ENCODE assay signal across 21 cellular contexts in genomic region chr3:36874351-36874874, GRCh38.
A peak's percentile ranks its signal among the peaks of the same experiment; 100 is the strongest.
DNase-seq lines count a peak whose midpoint lies in the region; ATAC-seq and TF ChIP-seq lines count a peak whose summit lies in the region.
"Had no signal": no experiment of that assay in that cellular context is flagged by ENCODE, and none has a peak within 500 bp of the region (broad histone marks: within the 10 kb centered on the region; RNA-seq: fewer than 3 reads in every experiment).

No MANE protein-coding gene starts in this region.

- H3K4me1 ChIP-seq in osteoblast (ENCODE audit: insufficient read depth, low read length): no peaks in the 10 kb centered on the region
- H3K4me1 ChIP-seq: suprapubic skin, uterus had no signal

- H3K79me2 ChIP-seq in osteoblast (ENCODE audit: insufficient read depth, low read length): no peaks in the 10 kb centered on the region

- no peaks in the 10 kb centered on the region for H4K20me1 ChIP-seq in osteoblast (ENCODE audit: insufficient read depth, low read length)

- no peaks in the 10 kb centered on the region for H3K9me3 ChIP-seq in osteoblast (ENCODE audit: low read depth, low read length)
- H3K9me3 ChIP-seq: SJSA1, suprapubic skin, uterus had no signal

- H3K27ac Mint-ChIP-seq in central memory CD8-positive, alpha-beta T cell (ENCODE audit: low read depth): peak overlapping the region; percentile 93
- peak overlapping the region; percentile 40 for H3K27ac Mint-ChIP-seq in nephron progenitor cell

- H3K4me2 ChIP-seq in osteoblast (ENCODE audit: insufficient read depth, low read length): no peak overlapping the region
- H3K4me2 ChIP-seq: PC-9 had no signal

- H3K27ac ChIP-seq in osteoblast (ENCODE audit: low read depth, low read length): no peak overlapping the region
- H3K27ac ChIP-seq: PC-9, SJSA1, suprapubic skin, uterus, WERI-Rb-1 had no signal

- DNase-seq in NCI-H1105 treated with DMSO at 0.1 percent for 48 hours (lab: John Stamatoyannopoulos, UW) (peak; percentile 4), NCI-H1105 (lab: John Stamatoyannopoulos, UW) (no peak), NCI-H187 (lab: John Stamatoyannopoulos, UW) (peak; percentile 40 to 60), nephron progenitor cell (no peak), osteoblast (ENCODE audit: insufficient read length, low spot score, missing footprints) (no peak), glomerular visceral epithelial cell (ENCODE audit: extremely low spot score) (no peak)
- DNase-seq in central memory CD8-positive, alpha-beta T cell (ENCODE audit: low spot score in 2 of 2): no peak
- no peak for DNase-seq in activated CD4-positive, CD25-positive, alpha-beta regulatory T cell (lab: John Stamatoyannopoulos, UW)
- DNase-seq: activated CD4-positive, alpha-beta T cell treated with anti-CD3 and anti-CD28 coated beads, Interleukin-2, amount 50 U/mL, for 4 hours; anterior cingulate cortex; DMS153; erythroblast; foreskin melanocyte; kidney; NCI-H2081; NCI-H82; PC-9; uterus; WERI-Rb-1 had no signal

- TF ChIP-seq CTCF in nephron progenitor cell (IDR thresholded peaks at IDR 0.05) (no peak), osteoblast (IDR thresholded peaks at IDR 0.05; ENCODE audit: extremely low read depth, low read depth, low read length) (no peak)

- H3K36me3 ChIP-seq in osteoblast (ENCODE audit: insufficient read depth, low read length): no peaks in the 10 kb centered on the region
- H3K36me3 ChIP-seq: SJSA1, uterus, WERI-Rb-1 had no signal

- H3K4me3 Mint-ChIP-seq in central memory CD8-positive, alpha-beta T cell: no peak overlapping the region
- H3K4me3 Mint-ChIP-seq in nephron progenitor cell: no peak overlapping the region

- no peaks in the 10 kb centered on the region for H3K27me3 ChIP-seq in osteoblast (ENCODE audit: insufficient read depth, low read length)
- H3K27me3 ChIP-seq: SJSA1, suprapubic skin, uterus had no signal

- H3K4me3 ChIP-seq in osteoblast (ENCODE audit: insufficient read depth, low read length): no peak overlapping the region
- H3K4me3 ChIP-seq: PC-9, SJSA1, suprapubic skin, uterus had no signal

- no peak overlapping the region for H2AFZ ChIP-seq in osteoblast (ENCODE audit: low read length)
- H2AFZ ChIP-seq: PC-9 had no signal

- no peak for ATAC-seq in central memory CD8-positive, alpha-beta T cell (replicated peaks; ENCODE audit: extremely low read depth, poor library complexity, severe bottlenecking)

- H3K4me1 Mint-ChIP-seq in central memory CD8-positive, alpha-beta T cell: peaks cover 63% of the 10 kb centered on the region
- peaks cover 17% of the 10 kb centered on the region for H3K4me1 Mint-ChIP-seq in nephron progenitor cell

- H3K36me3 Mint-ChIP-seq in central memory CD8-positive, alpha-beta T cell (ENCODE audit: insufficient read depth): peaks cover 34% of the 10 kb centered on the region
- no peaks in the 10 kb centered on the region for H3K36me3 Mint-ChIP-seq in nephron progenitor cell (ENCODE audit: low read depth)

- H3K27me3 Mint-ChIP-seq in central memory CD8-positive, alpha-beta T cell: no peaks in the 10 kb centered on the region
- peaks cover 2% of the 10 kb centered on the region for H3K27me3 Mint-ChIP-seq in nephron progenitor cell (ENCODE audit: low read depth, poor library complexity)

- no peaks in the 10 kb centered on the region for H3K9me3 Mint-ChIP-seq in central memory CD8-positive, alpha-beta T cell
- H3K9me3 Mint-ChIP-seq in nephron progenitor cell: no peaks in the 10 kb centered on the region

Comparison
In these comparisons a context has a peak if more than half of its experiments do, and no peak if none do; other contexts are left out.
1. DNase-seq: peak in NCI-H1105 treated with DMSO at 0.1 percent for 48 hours (single experiment) and NCI-H187 (2 of 2); none in NCI-H1105 (single experiment), central memory CD8-positive, alpha-beta T cell (0 of 2), nephron progenitor cell (single experiment), activated CD4-positive, CD25-positive, alpha-beta regulatory T cell (0 of 4), osteoblast (single experiment) and glomerular visceral epithelial cell (single experiment).